In the genomic region with DNA sequence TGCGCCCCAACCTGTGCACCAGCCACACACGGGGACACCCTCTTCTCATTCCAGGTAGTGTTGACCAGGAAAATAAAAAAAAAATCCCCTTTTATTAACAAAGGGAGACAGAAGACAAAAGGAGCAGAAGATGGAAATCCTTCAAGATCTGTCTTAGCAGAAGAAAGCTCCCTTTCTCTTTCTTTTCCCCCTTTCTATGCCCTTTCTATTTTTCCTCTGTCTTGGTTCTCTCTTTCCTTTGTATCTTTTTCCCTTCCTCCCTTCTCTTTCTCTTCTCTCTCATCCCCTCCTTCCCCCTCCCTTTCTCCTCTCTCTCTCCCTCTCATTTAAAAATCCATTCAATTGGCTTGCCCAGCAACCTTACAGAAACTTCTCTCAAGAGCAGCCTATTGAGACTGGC, we compare ENCODE assay signal across 9 cellular contexts.
"Had no signal": no experiment of that assay in that cellular context is flagged by ENCODE, and none has a peak within 500 bp of the region (broad histone marks: within the 10 kb centered on the region; RNA-seq: fewer than 3 reads in every experiment).

No MANE protein-coding gene starts in this region.

- H3K9me3 Mint-ChIP-seq: GM23338, H9, HFFc6 had no signal

- H2AFZ ChIP-seq: GM23248, GM23338 had no signal

- H3K4me3 ChIP-seq: GM23248, GM23338, HAP-1 had no signal

- H3K4me1 ChIP-seq: HAP-1 had no signal

- DNase-seq: GM23248, GOT3, H7, H9, HCEC 1CT, HFFc6 had no signal

- ATAC-seq: GM23338, HCT116 had no signal

- H3K9ac ChIP-seq: GM23248 had no signal

- H3K4me3 Mint-ChIP-seq: GM23338, H9, HFFc6 had no signal

- H3K36me3 ChIP-seq: HAP-1 had no signal

- H3K9me3 ChIP-seq: HAP-1 had no signal

- H3K4me2 ChIP-seq: GM23338 had no signal

- H3K27ac Mint-ChIP-seq: GM23338, HFFc6 had no signal

- H3K27ac ChIP-seq: GM23248 had no signal
